16 cellular contexts compared by ENCODE assay signal in the genomic region with DNA sequence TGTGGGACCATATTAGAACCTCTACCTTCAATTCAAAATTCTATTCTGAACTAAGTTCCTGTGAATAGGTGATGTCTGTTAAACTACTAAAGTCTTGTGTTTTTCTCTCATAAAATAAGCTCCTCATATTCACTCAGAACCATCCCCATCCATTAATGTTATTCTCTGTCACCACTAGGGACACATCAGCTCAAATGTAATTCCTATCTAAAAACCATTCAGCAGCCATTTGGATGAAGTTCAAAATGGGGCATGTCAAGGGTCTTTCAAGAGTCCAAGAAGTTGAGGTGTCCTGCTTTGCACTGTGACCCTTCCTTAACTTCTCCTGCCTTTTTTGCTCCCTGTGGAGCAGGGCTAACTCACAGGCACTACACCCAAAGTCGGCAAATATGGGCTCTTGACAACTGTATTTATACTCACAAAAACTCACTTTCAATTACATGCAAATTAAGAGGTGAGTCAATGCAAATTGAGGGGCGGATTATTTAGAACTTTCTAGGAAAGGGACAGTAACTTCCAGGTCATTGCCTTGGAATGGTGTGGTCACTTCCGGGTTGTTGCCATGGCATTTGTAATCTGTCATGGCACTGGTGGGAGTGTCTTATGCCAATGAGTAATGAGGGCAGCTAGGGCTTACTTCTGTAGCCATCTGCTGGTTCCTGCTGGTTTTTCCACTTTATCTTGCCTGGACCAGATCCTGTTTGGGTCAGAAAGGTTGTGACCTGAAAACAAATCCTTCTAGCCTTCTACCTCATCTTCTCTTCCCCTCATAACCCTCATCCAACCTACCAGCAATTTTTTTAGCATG.
A peak's percentile ranks its signal among the peaks of the same experiment; 100 is the strongest.
DNase-seq lines count a peak whose midpoint lies in the region; ATAC-seq and TF ChIP-seq lines count a peak whose summit lies in the region.
"Had no signal": no experiment of that assay in that cellular context is flagged by ENCODE, and none has a peak within 500 bp of the region (broad histone marks: within the 10 kb centered on the region; RNA-seq: fewer than 3 reads in every experiment).

No MANE protein-coding gene starts in this region.

- H3K27ac Mint-ChIP-seq in Caco-2 (ENCODE audit: unreplicated experiment) = no peak overlapping the region
- H3K27ac Mint-ChIP-seq: IgD-negative memory B cell; stimulated activated naive CD8-positive, alpha-beta T cell treated with anti-CD3 and anti-CD28 coated beads, Interleukin-15, amount 100 ng/mL, for 72 hours; T-helper 1 cell treated with Interleukin-12 subunit alpha and Interleukin-12 subunit beta and Interleukin-4 antibody, amounts not matched to agents 30 μg/mL and 1 μg/mL, for 36 hours had no signal

- no TSS peak for BruUV-seq in Caco-2 (replicated peaks; lab: Mats Ljungman, UMichigan)

- WGBS in right lobe of liver (ENCODE audit: insufficient coverage, low coverage, low lambda C conversion rate, missing lambda C conversion rate) = 70% methylated on average over 3 of the region's 3 CpGs

- H3K4me3 Mint-ChIP-seq in Caco-2 (ENCODE audit: unreplicated experiment) = no peak overlapping the region
- H3K4me3 Mint-ChIP-seq: IgD-negative memory B cell; stimulated activated naive CD8-positive, alpha-beta T cell treated with anti-CD3 and anti-CD28 coated beads, Interleukin-15, amount 100 ng/mL, for 72 hours; T-helper 1 cell treated with Interleukin-12 subunit alpha and Interleukin-12 subunit beta and Interleukin-4 antibody, amounts not matched to agents 30 μg/mL and 1 μg/mL, for 36 hours had no signal

- intact Hi-C loops in right lobe of liver (cut with DNase I) = no loop called here
- intact Hi-C loops in Caco-2 (cut with micrococcal nuclease; ENCODE audit: unreplicated experiment) = no loop called here

- no peak for TF ChIP-seq POLR2A in right lobe of liver (IDR thresholded peaks at IDR 0.05)

- no peaks in the 10 kb centered on the region for H3K27me3 Mint-ChIP-seq in Caco-2 (ENCODE audit: insufficient read depth, unreplicated experiment)
- H3K27me3 Mint-ChIP-seq: stimulated activated naive CD8-positive, alpha-beta T cell treated with anti-CD3 and anti-CD28 coated beads, Interleukin-15, amount 100 ng/mL, for 72 hours had no signal

- peaks cover 7% of the 10 kb centered on the region for H3K9me3 Mint-ChIP-seq in Caco-2 (ENCODE audit: unreplicated experiment)

- peak; percentile 52 to 80 (median 62) for ATAC-seq in right lobe of liver
- no peak for ATAC-seq in GM18519 (IDR thresholded peaks at IDR 0.05; ENCODE audit: low FRiP score, unreplicated experiment)
- ATAC-seq: pancreas; stimulated activated naive CD8-positive, alpha-beta T cell treated with anti-CD3 and anti-CD28 coated beads, Interleukin-15, amount 100 ng/mL, for 72 hours had no signal

- H3K4me3 ChIP-seq in right lobe of liver (no peak overlapping the region), Caco-2 (ENCODE audit: low read depth, low read length) (no peak overlapping the region)
- H3K4me3 ChIP-seq: esophagus squamous epithelium, left ventricle myocardium inferior, pancreas had no signal

- POLR2A ChIA-PET in Caco-2 (lab: Charles Lee) = no interaction called here

- TF ChIP-seq CTCF in right lobe of liver (IDR thresholded peaks at IDR 0.05) = peak in 1 of 4 donors; percentile 6
- TF ChIP-seq CTCF in Caco-2 (IDR thresholded peaks at IDR 0.05; ENCODE audit: insufficient read depth in 1 of 2, low read depth in 1 of 2, low read length in 1 of 2, severe bottlenecking in 1 of 2, unreplicated experiment in 1 of 2) = no peak

- CTCF ChIA-PET in Caco-2 (lab: Charles Lee) = no interaction called here

- no peaks in the 10 kb centered on the region for H3K27me3 ChIP-seq in right lobe of liver
- H3K27me3 ChIP-seq in Caco-2 (replicated peaks; ENCODE audit: control insufficient read depth, insufficient read depth, low read length) = no peaks in the 10 kb centered on the region
- H3K27me3 ChIP-seq: esophagus squamous epithelium, pancreas had no signal

- H3K4me1 ChIP-seq in right lobe of liver (no peaks in the 10 kb centered on the region), Caco-2 (no peaks in the 10 kb centered on the region)
- H3K4me1 ChIP-seq: esophagus squamous epithelium, left ventricle myocardium inferior, pancreas had no signal

- DNase-seq in EL (peak; percentile 80), NCI-H460 (ENCODE audit: extremely low read depth, low read depth) (peak; percentile 71), astrocyte of the hippocampus (ENCODE audit: low read depth, low spot score) (peak; percentile 32), right lobe of liver (no peak), LoVo (ENCODE audit: low spot score) (no peak), Caco-2 (no peak), ureter (ENCODE audit: low spot score) (no peak)
- DNase-seq: aorta; esophagus squamous epithelium; left ventricle myocardium inferior; NCI-H510A; pancreas; stimulated activated naive CD8-positive, alpha-beta T cell treated with anti-CD3 and anti-CD28 coated beads, Interleukin-15, amount 100 ng/mL, for 72 hours had no signal

- H3K9me3 ChIP-seq in right lobe of liver (no peaks in the 10 kb centered on the region), Caco-2 (no peaks in the 10 kb centered on the region)
- H3K9me3 ChIP-seq: esophagus squamous epithelium, pancreas had no signal

- H3K27ac ChIP-seq in right lobe of liver = no peak overlapping the region
- H3K27ac ChIP-seq: esophagus squamous epithelium, left ventricle myocardium inferior, pancreas had no signal

- no peaks in the 10 kb centered on the region for H3K4me1 Mint-ChIP-seq in Caco-2 (ENCODE audit: low read depth, unreplicated experiment)
- H3K4me1 Mint-ChIP-seq: stimulated activated naive CD8-positive, alpha-beta T cell treated with anti-CD3 and anti-CD28 coated beads, Interleukin-15, amount 100 ng/mL, for 72 hours had no signal

- H3K36me3 ChIP-seq in right lobe of liver = no peaks in the 10 kb centered on the region
- no peaks in the 10 kb centered on the region for H3K36me3 ChIP-seq in Caco-2 (ENCODE audit: control insufficient read depth, insufficient read depth, low read length)
- H3K36me3 ChIP-seq: esophagus squamous epithelium, left ventricle myocardium inferior, pancreas had no signal

- no peaks in the 10 kb centered on the region for H3K36me3 Mint-ChIP-seq in Caco-2 (ENCODE audit: insufficient read depth, unreplicated experiment)

Comparison
In these comparisons a context has a peak if more than half of its experiments do, and no peak if none do; other contexts are left out.
1. DNase-seq: peak in EL (single experiment), NCI-H460 (single experiment) and astrocyte of the hippocampus (single experiment); none in right lobe of liver (0 of 3), LoVo (single experiment), Caco-2 (0 of 2) and ureter (single experiment).